Comparison of ENCODE assay signal across 13 cellular contexts in the genomic region with DNA sequence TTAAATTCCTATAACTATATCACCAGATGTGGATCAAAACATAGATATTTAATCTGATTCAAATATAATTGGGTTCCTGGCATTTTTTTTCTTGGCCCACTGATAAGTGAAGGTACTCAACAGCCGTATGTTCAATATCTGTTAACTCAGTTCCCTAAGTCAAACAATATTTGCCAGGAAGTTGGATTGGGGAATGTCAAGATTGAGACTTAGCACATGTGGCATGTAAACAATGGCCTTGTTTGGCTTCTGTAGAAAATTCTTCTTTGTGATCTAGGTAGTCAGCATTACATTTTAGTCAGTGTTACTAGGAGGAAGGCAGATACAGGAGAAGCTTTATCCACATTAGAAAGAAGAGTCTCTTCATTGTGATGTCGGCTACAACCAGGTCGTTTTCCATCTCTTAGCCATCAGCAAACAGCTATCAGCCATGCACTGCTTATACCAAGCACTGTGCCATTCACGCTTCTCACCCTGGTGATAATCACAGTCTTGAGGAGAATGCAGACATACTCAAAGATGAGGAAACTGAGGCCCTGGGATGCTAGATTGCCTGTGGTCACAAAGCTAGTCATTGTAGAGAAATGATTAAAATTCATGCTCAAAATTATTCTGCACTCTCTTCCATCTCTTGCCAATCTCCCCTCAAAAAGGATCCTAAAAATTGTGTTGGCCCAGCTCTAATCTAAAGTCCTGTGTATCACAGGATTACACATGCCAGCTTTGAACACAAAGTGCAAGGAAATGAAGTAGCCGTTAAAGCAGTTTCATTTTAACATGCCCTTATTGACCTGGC. TPM values are rescaled to one million over a fixed set of nuclear protein-coding genes. Genes with fewer than 3 reads are reported as not detected.
DNase-seq lines count a peak whose midpoint lies in the region; ATAC-seq, FAIRE-seq and TF ChIP-seq lines count a peak whose summit lies in the region.
"Had no signal": no experiment of that assay in that cellular context is flagged by ENCODE, and none has a peak within 500 bp of the region (broad histone marks: within the 10 kb centered on the region; RNA-seq: fewer than 3 reads in every experiment).

No MANE protein-coding gene starts in this region.

- BruUV-seq in HepG2 (replicated peaks; lab: Mats Ljungman, UMichigan), result no TSS peak

- H4K20me1 ChIP-seq in HepG2 (ENCODE audit: insufficient read depth, low read length), result no peaks in the 10 kb centered on the region
- no peaks in the 10 kb centered on the region for H4K20me1 ChIP-seq in hepatocyte (ENCODE audit: insufficient read depth, poor library complexity, severe bottlenecking)

- no peak overlapping the region for H3K27ac Mint-ChIP-seq in activated CD8-positive, alpha-beta T cell treated with anti-CD3 and anti-CD28 coated beads, Interleukin-2, amount 10 ng/mL, durations not matched to agents 7 days and 5 days

- H3K9ac ChIP-seq in liver (ENCODE audit: low read depth in 1 of 2, low read length in 2 of 2) (no peak overlapping the region), HepG2 (ENCODE audit: insufficient read depth, low read depth, low read length) (no peak overlapping the region)

- H3K36me3 Mint-ChIP-seq in activated CD8-positive, alpha-beta T cell treated with anti-CD3 and anti-CD28 coated beads, Interleukin-2, amount 10 ng/mL, durations not matched to agents 7 days and 5 days (ENCODE audit: low read depth), result no peaks in the 10 kb centered on the region

- WGBS in liver, result 70% methylated on average over 5 of the region's 5 CpGs
- 32% methylated on average over 5 of the region's 5 CpGs for WGBS in HepG2 (ENCODE audit: low lambda C conversion rate)
- WGBS in hepatocyte (ENCODE audit: low lambda C conversion rate, missing lambda C conversion rate), result 58% methylated on average over 5 of the region's 5 CpGs
- 60 to 73% methylated on average over 5 of the region's 5 CpGs for WGBS in upper lobe of left lung, 2 donors

- H3K9me3 ChIP-seq in liver (ENCODE audit: control insufficient read depth in 4 of 4, low read length in 3 of 4), result no peaks in the 10 kb centered on the region
- no peaks in the 10 kb centered on the region for H3K9me3 ChIP-seq in HepG2 (ENCODE audit: low read length)
- no peaks in the 10 kb centered on the region for H3K9me3 ChIP-seq in hepatocyte (ENCODE audit: low read depth)
- H3K9me3 ChIP-seq in upper lobe of left lung, result no peaks in the 10 kb centered on the region
- H3K9me3 ChIP-seq: body of pancreas had no signal

- TF ChIP-seq EP300 in HepG2 (IDR thresholded peaks at IDR 0.05; ENCODE audit: low read depth in 2 of 2, low read length in 2 of 2) (no peak), HepG2 (CRISPR knock-in tag; IDR thresholded peaks at IDR 0.05; ENCODE audit: borderline replicate concordance) (no peak), upper lobe of left lung (IDR thresholded peaks at IDR 0.05) (no peak)

- DNase-seq in HepG2 (ENCODE audit: low spot score), result no peak
- DNase-seq in activated CD8-positive, alpha-beta T cell treated with anti-CD3 and anti-CD28 coated beads, Interleukin-2, amount 10 ng/mL, durations not matched to agents 7 days and 5 days, result no peak
- DNase-seq in hepatocyte (ENCODE audit: low spot score), result no peak
- DNase-seq in upper lobe of left lung, result no peak
- DNase-seq in NCI-H128 (lab: John Stamatoyannopoulos, UW; ENCODE audit: unreplicated experiment), result no peak
- DNase-seq: NCI-H2081 treated with DMSO at 0.1 percent for 48 hours, retina had no signal

- H3K27ac ChIP-seq in liver (ENCODE audit: low read depth in 1 of 2, low read length in 2 of 2), result no peak overlapping the region
- no peak overlapping the region for H3K27ac ChIP-seq in HepG2 (ENCODE audit: extremely low read length, insufficient read depth, low read length)
- peak overlapping the region; percentile 96 for H3K27ac ChIP-seq in hepatocyte
- peak overlapping the region; percentile 16 to 71 (median 49) for H3K27ac ChIP-seq in upper lobe of left lung
- H3K27ac ChIP-seq: body of pancreas had no signal

- TF ChIP-seq POLR2A in HepG2 (IDR thresholded peaks at IDR 0.05; ENCODE audit: insufficient read depth in 1 of 2, low read depth in 2 of 2, low read length in 2 of 2) (no peak), upper lobe of left lung (IDR thresholded peaks at IDR 0.05) (no peak)

- no peaks in the 10 kb centered on the region for H3K27me3 Mint-ChIP-seq in activated CD8-positive, alpha-beta T cell treated with anti-CD3 and anti-CD28 coated beads, Interleukin-2, amount 10 ng/mL, durations not matched to agents 7 days and 5 days (ENCODE audit: low read depth)

- POLR2A ChIA-PET in HepG2 (lab: Yijun Ruan, JAX), result no interaction called here
- POLR2A ChIA-PET in activated CD8-positive, alpha-beta T cell treated with anti-CD3 and anti-CD28 coated beads, Interleukin-2, amount 10 ng/mL, durations not matched to agents 7 days and 5 days (lab: Charles Lee), result no interaction called here

- no peak overlapping the region for H3K4me3 ChIP-seq in liver (ENCODE audit: low read depth in 1 of 3, low read length in 3 of 3)
- H3K4me3 ChIP-seq in HepG2 (replicated peaks in 1 of 3; ENCODE audit: insufficient read depth in 1 of 3, low read depth in 2 of 3, low read length in 3 of 3), result no peak overlapping the region
- H3K4me3 ChIP-seq in hepatocyte, result no peak overlapping the region
- H3K4me3 ChIP-seq in upper lobe of left lung, result peak overlapping the region in 2 of 4 donors; percentile 16 to 45
- H3K4me3 ChIP-seq: body of pancreas had no signal

- FAIRE-seq in HepG2 (lab: Jason Lieb, UNC), result no peak
- FAIRE-seq: RCC 7860 had no signal

- TF ChIP-seq CTCF in liver (IDR thresholded peaks at IDR 0.05; ENCODE audit: low read depth, low read length, missing input control), result no peak
- TF ChIP-seq CTCF in HepG2 (CRISPR knock-in tag; IDR thresholded peaks at IDR 0.05), result no peak
- no peak for TF ChIP-seq CTCF in hepatocyte (IDR thresholded peaks at IDR 0.05; ENCODE audit: poor library complexity)
- no peak for TF ChIP-seq CTCF in upper lobe of left lung (IDR thresholded peaks at IDR 0.05)

- peaks cover 0 to 1% (median 0%) of the 10 kb centered on the region in 4 donors for H3K27me3 ChIP-seq in liver (ENCODE audit: control insufficient read depth in 4 of 4, insufficient read depth in 4 of 4, low read length in 3 of 4)
- H3K27me3 ChIP-seq in HepG2 (ENCODE audit: control insufficient read depth in 1 of 2, insufficient read depth in 2 of 2, low read length in 2 of 2), result no peaks in the 10 kb centered on the region; a peak in 2 of 5 replicates
- no peaks in the 10 kb centered on the region for H3K27me3 ChIP-seq in hepatocyte
- no peaks in the 10 kb centered on the region for H3K27me3 ChIP-seq in upper lobe of left lung
- H3K27me3 ChIP-seq: body of pancreas had no signal

- H3K4me1 Mint-ChIP-seq in activated CD8-positive, alpha-beta T cell treated with anti-CD3 and anti-CD28 coated beads, Interleukin-2, amount 10 ng/mL, durations not matched to agents 7 days and 5 days (ENCODE audit: low read depth), result peaks cover 14% of the 10 kb centered on the region

- no peaks in the 10 kb centered on the region for H3K36me3 ChIP-seq in liver (ENCODE audit: control insufficient read depth in 4 of 4, insufficient read depth in 3 of 4, low read depth in 1 of 4, low read length in 3 of 4)
- no peaks in the 10 kb centered on the region for H3K36me3 ChIP-seq in HepG2 (replicated peaks in 1 of 2; ENCODE audit: control insufficient read depth in 1 of 2, insufficient read depth in 2 of 2, low read length in 2 of 2)
- no peaks in the 10 kb centered on the region for H3K36me3 ChIP-seq in hepatocyte (replicated peaks; ENCODE audit: insufficient read depth, low read depth)
- H3K36me3 ChIP-seq in upper lobe of left lung, result no peaks in the 10 kb centered on the region

- H3K9me2 ChIP-seq in hepatocyte (replicated peaks; ENCODE audit: insufficient read depth), result no peaks in the 10 kb centered on the region

- CTCF ChIA-PET in HepG2 (lab: Yijun Ruan, JAX; ENCODE audit: low intra/inter-chr PET ratio, low total read pairs), result no interaction called here
- CTCF ChIA-PET in activated CD8-positive, alpha-beta T cell treated with anti-CD3 and anti-CD28 coated beads, Interleukin-2, amount 10 ng/mL, durations not matched to agents 7 days and 5 days (lab: Charles Lee), result interaction anchor here (0.9 to 1.2 kb wide), 3 partner anchors 13 to 77 kb away, joined by 3 to 4 read pairs (median 4); no protein-coding TSS in a partner anchor

- in situ Hi-C loops in HepG2 (cut with HindIII; ENCODE audit: extremely low pct_ligation_motif_present, low pct_unique_long_range_greater_than_20kb), result no loop called here

- H3K4me2 ChIP-seq in HepG2 (ENCODE audit: low read depth, low read length) (no peak overlapping the region), hepatocyte (peak overlapping the region; percentile 78)

- ATAC-seq in HepG2 (no peak), upper lobe of left lung (ENCODE audit: low FRiP score in 2 of 2) (no peak), HG02623 (IDR thresholded peaks at IDR 0.05; ENCODE audit: unreplicated experiment) (no peak), HG02588 (IDR thresholded peaks at IDR 0.05; ENCODE audit: unreplicated experiment) (no peak)
- ATAC-seq in activated CD8-positive, alpha-beta T cell treated with anti-CD3 and anti-CD28 coated beads, Interleukin-2, amount 10 ng/mL, durations not matched to agents 7 days and 5 days, result no peak
- ATAC-seq: body of pancreas, left lobe of liver had no signal

- H2AFZ ChIP-seq in HepG2 (ENCODE audit: low read length) (no peak overlapping the region), hepatocyte (peak overlapping the region; percentile 5)

- TF ChIP-seq RAD21 in liver (IDR thresholded peaks at IDR 0.05) (no peak), HepG2 (CRISPR knock-in tag; IDR thresholded peaks at IDR 0.05) (no peak)

- intact Hi-C loops in HepG2 (cut with micrococcal nuclease; ENCODE audit: unreplicated experiment), result no loop called here

- H3K4me3 Mint-ChIP-seq in activated CD8-positive, alpha-beta T cell treated with anti-CD3 and anti-CD28 coated beads, Interleukin-2, amount 10 ng/mL, durations not matched to agents 7 days and 5 days, result peak overlapping the region; percentile 9

- no peaks in the 10 kb centered on the region for H3K9me3 Mint-ChIP-seq in activated CD8-positive, alpha-beta T cell treated with anti-CD3 and anti-CD28 coated beads, Interleukin-2, amount 10 ng/mL, durations not matched to agents 7 days and 5 days (ENCODE audit: insufficient read depth)

- H3K4me1 ChIP-seq in liver (ENCODE audit: control insufficient read depth in 4 of 4, insufficient read depth in 4 of 4, low read length in 3 of 4) (peaks cover 0 to 5% (median 0%) of the 10 kb centered on the region in 4 donors), HepG2 (ENCODE audit: insufficient read depth, low read length) (peaks cover 5% of the 10 kb centered on the region; the same call in 1 of the 2 replicates), hepatocyte (ENCODE audit: insufficient read depth) (peaks cover 42% of the 10 kb centered on the region), upper lobe of left lung (peaks cover 0 to 19% (median 5%) of the 10 kb centered on the region in 4 donors)
- H3K4me1 ChIP-seq: body of pancreas had no signal

- H3K79me2 ChIP-seq in HepG2 (ENCODE audit: insufficient read depth, low read length) (no peaks in the 10 kb centered on the region), hepatocyte (no peaks in the 10 kb centered on the region)

RNA-seq across cellular contexts. Expression of a gene that starts 3.1 kb away (rescaled TPM):
- total RNA-seq in liver, result 1 to 10 TPM in 1 of 2 donors, under 1 TPM in 1; under 0.01 to 5.3 TPM
- polyA plus RNA-seq in liver, result under 1 TPM in 1 of 2 donors, not detected in 1; 0.01 TPM
- not detected in 2 replicates for total RNA-seq in HepG2 (2016; rRNA removed; fragmentation: Illumina TruSeq; extraction: Trizol)
- not detected in 2 replicates for total RNA-seq in HepG2 (2016; cell fraction: cytosol; rRNA removed; fragmentation: Illumina TruSeq; extraction: Trizol; ENCODE audit: low read depth)
- total RNA-seq in HepG2 (2016; cell fraction: insoluble cytoplasmic fraction; rRNA removed; fragmentation: Illumina TruSeq; extraction: Trizol), result not detected in 2 replicates
- total RNA-seq in HepG2 (2016; cell fraction: membrane; rRNA removed; fragmentation: Illumina TruSeq; extraction: Trizol), result not detected in 2 replicates
- not detected in 2 replicates for total RNA-seq in HepG2 (2016; cell fraction: nucleus; rRNA removed; fragmentation: Illumina TruSeq; extraction: Trizol)
- not detected in 2 replicates for polyA plus RNA-seq in HepG2 (2011; rRNA removed)
- not detected in 2 replicates for polyA plus RNA-seq in HepG2 (2011; cell fraction: cytosol; rRNA removed)
- polyA plus RNA-seq in HepG2 (2011; cell fraction: nucleus; rRNA removed), result not detected in 2 replicates
- not detected in 2 replicates for polyA plus RNA-seq in HepG2 (2012)
- polyA plus RNA-seq in HepG2 (2016; cell fraction: cytosol; fragmentation: Illumina TruSeq; extraction: Trizol; ENCODE audit: low read depth), result not detected in 2 replicates
- not detected in 2 replicates for polyA plus RNA-seq in HepG2 (2016; cell fraction: insoluble cytoplasmic fraction; fragmentation: Illumina TruSeq; extraction: Trizol; ENCODE audit: low read depth)
- not detected in 2 replicates for polyA plus RNA-seq in HepG2 (2016; cell fraction: membrane; fragmentation: Illumina TruSeq; extraction: Trizol; ENCODE audit: low read depth)
- not detected in 2 replicates for polyA plus RNA-seq in HepG2 (2016; cell fraction: nucleus; fragmentation: Illumina TruSeq; extraction: Trizol; ENCODE audit: insufficient read depth, low read depth)
- 0.07 TPM in 1 of 2 replicates, not detected in the other for polyA minus RNA-seq in HepG2 (2011; rRNA and poly(A)+ RNA removed; ENCODE audit: low replicate concordance)
- not detected in 2 replicates for polyA minus RNA-seq in HepG2 (2011; cell fraction: cytosol; rRNA and poly(A)+ RNA removed)
- polyA minus RNA-seq in HepG2 (2011; cell fraction: nucleus; rRNA and poly(A)+ RNA removed), result not detected in 2 replicates
- total RNA-seq in activated CD8-positive, alpha-beta T cell treated with anti-CD3 and anti-CD28 coated beads, Interleukin-2, amount 10 ng/mL, durations not matched to agents 7 days and 5 days, result not detected
- 13.9 and 16.3 TPM in 2 replicates for total RNA-seq in hepatocyte
- polyA plus RNA-seq in hepatocyte, result 5.9 and 6.0 TPM in 2 replicates
- 10 to 100 TPM; 23.0 to 42.9 (median 24.4) TPM for total RNA-seq in upper lobe of left lung

Comparison
In these comparisons a context has a peak if more than half of its experiments do, and no peak if none do; other contexts are left out.
1. H3K27ac ChIP-seq: peak in hepatocyte (single experiment) and upper lobe of left lung (4 of 4); none in liver (0 of 2) and HepG2 (single experiment).